2 cellular contexts compared by ENCODE assay signal in the genomic region with DNA sequence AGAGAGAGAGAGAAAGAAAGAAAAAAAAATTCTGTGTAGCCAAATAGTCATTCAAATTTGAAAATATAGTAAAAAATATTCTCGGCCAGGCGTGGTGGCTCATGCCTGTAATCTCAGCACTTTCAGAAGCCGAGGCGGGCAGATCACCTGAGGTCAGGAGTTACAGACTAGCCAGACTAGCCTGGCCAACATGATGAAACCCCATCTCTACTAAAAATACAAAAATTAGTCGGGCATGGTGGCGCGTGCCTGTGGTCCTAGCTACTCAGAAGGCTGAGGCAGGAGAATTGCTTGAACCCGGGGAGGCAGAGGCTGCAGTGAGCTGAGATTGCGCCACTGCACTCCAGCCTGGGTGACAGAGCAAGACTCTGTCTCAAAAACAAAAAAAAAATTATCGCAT. TPM values are rescaled to one million over a fixed set of nuclear protein-coding genes. Genes with fewer than 3 reads are reported as not detected.
"Had no signal": no experiment of that assay in that cellular context is flagged by ENCODE, and none has a peak within 500 bp of the region (broad histone marks: within the 10 kb centered on the region; RNA-seq: fewer than 3 reads in every experiment).

No MANE protein-coding gene starts in this region.

RNA-seq across cellular contexts. Expression of a gene that starts 24.9 kb away (rescaled TPM):
- total RNA-seq: OCI-LY7 had no signal

RNA-seq across cellular contexts. Expression of a gene that starts 28.1 kb away (rescaled TPM):
- total RNA-seq: OCI-LY7, SJCRH30 had no signal

RNA-seq across cellular contexts. Expression of a gene that starts 39.0 kb away (rescaled TPM):
- total RNA-seq: OCI-LY7 had no signal
